1 cellular context compared by ENCODE assay signal in genomic region chr18:74795766-74796165, GRCh38.
TF ChIP-seq lines count a peak whose summit lies in the region.

No MANE protein-coding gene starts in this region.

TF ChIP-seq in GM12878, 131 proteins besides CTCF, POLR2A, EP300 and RAD21:
- TF ChIP-seq HSF1 (IDR thresholded peaks at IDR 0.05; ENCODE audit: low read depth, low read length): no peak
- TF ChIP-seq ZNF687 (IDR thresholded peaks at IDR 0.05): 0 out of 2 replicates have a peak, but pooled peaks have one; percentile 27
- TF ChIP-seq BHLHE40 (IDR thresholded peaks at IDR 0.05; ENCODE audit: borderline replicate concordance in 1 of 2, low read depth in 2 of 2, low read length in 1 of 2): peak; percentile 65 to 78; a peak in 3 of 4 replicates
- peak; percentile 21 for TF ChIP-seq USF1 (IDR thresholded peaks at IDR 0.05; ENCODE audit: borderline replicate concordance, extremely low read length, insufficient read depth, low read depth, low read length)
- TF ChIP-seq RELA (IDR thresholded peaks at IDR 0.05; ENCODE audit: borderline replicate concordance, partially characterized antibody): no peak
- TF ChIP-seq GABPA (IDR thresholded peaks at IDR 0.05; ENCODE audit: low read depth): no peak
- TF ChIP-seq IRF4 (IDR thresholded peaks at IDR 0.05; ENCODE audit: low read depth, low read length): no peak
